Comparison of ENCODE assay signal across 26 cellular contexts in the genomic region with DNA sequence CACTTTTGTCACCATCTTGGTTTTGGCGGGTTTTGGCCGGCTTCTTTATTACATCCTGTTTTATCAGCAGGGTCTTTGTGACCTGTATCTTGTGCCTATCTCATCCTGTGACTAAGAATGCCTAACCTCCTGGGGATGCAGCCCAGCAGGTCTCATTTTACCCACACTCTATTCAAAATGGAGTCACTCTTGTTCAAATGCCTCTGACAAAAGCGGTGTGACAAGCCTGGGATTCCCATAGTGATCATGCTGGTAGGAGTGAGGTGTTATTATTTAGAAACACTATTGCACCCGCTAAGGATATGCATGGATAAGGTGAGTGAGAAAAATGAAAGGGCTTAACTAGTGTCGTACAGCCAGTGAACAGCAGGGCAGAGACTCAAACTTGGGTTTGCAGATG.
"Had no signal": no experiment of that assay in that cellular context is flagged by ENCODE, and none has a peak within 500 bp of the region (broad histone marks: within the 10 kb centered on the region; RNA-seq: fewer than 3 reads in every experiment).

No MANE protein-coding gene starts in this region.

- H3K4me1 ChIP-seq: esophagus muscularis mucosa, gastroesophageal sphincter, heart left ventricle, left lung, psoas muscle, right lobe of liver, suprapubic skin, transverse colon, upper lobe of right lung, uterus had no signal

- H3K4me3 ChIP-seq: dorsolateral prefrontal cortex, esophagus muscularis mucosa, gastroesophageal sphincter, heart left ventricle, hepatocyte, left lung, psoas muscle, right lobe of liver, smooth muscle cell, suprapubic skin, transverse colon, upper lobe of right lung, uterus had no signal

- H3K9me3 ChIP-seq: psoas muscle, suprapubic skin, transverse colon, upper lobe of right lung, uterus had no signal

- ATAC-seq: gastroesophageal sphincter; heart left ventricle; left lung; naive thymus-derived CD8-positive, alpha-beta T cell; psoas muscle; stimulated activated naive CD8-positive, alpha-beta T cell treated with anti-CD3 and anti-CD28 coated beads, Interleukin-15, amount 100 ng/mL, for 72 hours; upper lobe of right lung had no signal

- H3K27ac ChIP-seq: esophagus muscularis mucosa, gastroesophageal sphincter, heart left ventricle, hepatocyte, left lung, psoas muscle, right lobe of liver, suprapubic skin, transverse colon, upper lobe of right lung, uterus had no signal

- H3K27ac Mint-ChIP-seq: nephron progenitor cell had no signal

- H3K27me3 ChIP-seq: esophagus muscularis mucosa, foreskin keratinocyte, left lung, right lobe of liver, suprapubic skin, transverse colon, upper lobe of right lung, uterus had no signal

- DNase-seq: dorsolateral prefrontal cortex; effector CD8-positive, alpha-beta T cell; heart left ventricle; kidney; left lung; naive thymus-derived CD8-positive, alpha-beta T cell; nephron progenitor cell; nucleus accumbens; psoas muscle; retina; right lobe of liver; stimulated activated CD4-positive, alpha-beta T cell treated with anti-CD3 and anti-CD28 coated beads, Interleukin-12 subunit alpha, Interleukin-12 subunit beta, amount 100 ng/mL, for 4 hours; stimulated activated CD4-positive, alpha-beta T cell treated with anti-CD3 and anti-CD28 coated beads, Interleukin-1b, Interleukin-23, amount 100 ng/mL, for 48 hours; stimulated activated CD4-positive, alpha-beta T cell treated with anti-CD3 and anti-CD28 coated beads, Interleukin-4, amount 100 ng/mL, for 1 hour; stimulated activated CD8-positive, alpha-beta memory T cell treated with anti-CD3 and anti-CD28 coated beads, Interleukin-4, amount 100 ng/mL, for 48 hours; stimulated activated naive CD4-positive, alpha-beta T cell; stimulated activated naive CD8-positive, alpha-beta T cell treated with anti-CD3 and anti-CD28 coated beads, Interleukin-15, amount 100 ng/mL, for 72 hours; transverse colon; upper lobe of right lung; uterus had no signal

- H3K4me3 Mint-ChIP-seq: naive thymus-derived CD8-positive, alpha-beta T cell; nephron progenitor cell; stimulated activated naive CD8-positive, alpha-beta T cell treated with anti-CD3 and anti-CD28 coated beads, Interleukin-15, amount 100 ng/mL, for 72 hours had no signal

- H3K27me3 Mint-ChIP-seq: stimulated activated naive CD8-positive, alpha-beta T cell treated with anti-CD3 and anti-CD28 coated beads, Interleukin-15, amount 100 ng/mL, for 72 hours had no signal

- H3K4me1 Mint-ChIP-seq: nephron progenitor cell had no signal
